ENCODE assay signal across 32 cellular contexts in the genomic region with DNA sequence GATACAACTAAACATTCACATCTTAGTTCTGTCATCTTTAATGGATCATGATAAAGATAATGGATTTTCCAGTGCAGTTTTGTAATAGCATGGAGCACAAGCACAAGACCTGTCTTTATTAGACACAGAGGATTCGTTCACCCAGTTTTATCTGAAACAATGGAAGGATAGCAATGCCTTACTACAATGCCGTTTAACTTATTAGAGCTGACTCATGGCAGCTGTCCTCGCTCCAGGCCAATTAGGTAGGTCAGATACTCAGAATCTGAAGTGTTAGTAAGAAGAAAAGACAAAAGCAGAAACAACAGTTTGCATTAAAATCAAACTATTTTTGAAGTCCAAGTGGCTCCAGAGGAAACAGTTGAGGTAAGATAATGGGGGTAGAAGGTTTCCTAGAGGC. TPM values are rescaled to one million over a fixed set of nuclear protein-coding genes. Genes with fewer than 3 reads are reported as not detected.
"Had no signal": no experiment of that assay in that cellular context is flagged by ENCODE, and none has a peak within 500 bp of the region (broad histone marks: within the 10 kb centered on the region; RNA-seq: fewer than 3 reads in every experiment).

No MANE protein-coding gene starts in this region.

- DNase-seq: activated CD4-positive, alpha-beta memory T cell treated with anti-CD3 and anti-CD28 coated beads, Interleukin-2, amount 10 ng/mL, durations not matched to agents 7 days and 5 days; activated CD4-positive, alpha-beta T cell treated with anti-CD3 and anti-CD28 coated beads for 1 hour; activated CD4-positive, alpha-beta T cell treated with anti-CD3 and anti-CD28 coated beads for 48 hours; activated CD4-positive, CD25-positive, alpha-beta regulatory T cell; activated CD8-positive, alpha-beta memory T cell treated with anti-CD3 and anti-CD28 coated beads for 24 hours; activated CD8-positive, alpha-beta memory T cell treated with anti-CD3 and anti-CD28 coated beads, Interleukin-2, amount 10 ng/mL, durations not matched to agents 7 days and 5 days; activated CD8-positive, alpha-beta memory T cell treated with anti-CD3 and anti-CD28 coated beads, Interleukin-2, amount 50 U/mL, for 48 hours; activated effector memory CD4-positive, alpha-beta T cell treated with Interleukin-2 at 50 U/mL for 16 hours; activated naive CD4-positive, alpha-beta T cell treated with anti-CD3 and anti-CD28 coated beads, Interleukin-2, amount 10 ng/mL, durations not matched to agents 7 days and 5 days; activated naive CD8-positive, alpha-beta T cell treated with anti-CD3 and anti-CD28 coated beads, Interleukin-2, amount 50 U/mL, for 24 hours; activated T-cell treated with anti-CD3 and anti-CD28 coated beads, Interleukin-2, amount 50 U/mL, for 48 hours; aorta; brain microvascular endothelial cell; central memory CD4-positive, alpha-beta T cell; Kasumi-1; KG1; NCI-H1105; NCI-H1436; NCI-H1694; NCI-H1930; NCI-H2081 treated with DMSO at 0.1 percent for 48 hours; NCI-H345; NCI-H524 treated with DMSO at 0.1 percent for 48 hours; NCI-H748 treated with DMSO at 0.1 percent for 48 hours; NK-92 treated with Interleukin-12 subunit alpha and Interleukin-12 subunit beta, amount 100 ng/mL, for 24 hours; SHP77; SJCRH30; T1000; WERI-Rb-1 had no signal

- ATAC-seq: activated CD8-positive, alpha-beta memory T cell treated with anti-CD3 and anti-CD28 coated beads, Interleukin-2, amount 10 ng/mL, durations not matched to agents 7 days and 5 days; activated naive CD8-positive, alpha-beta T cell treated with anti-CD3 and anti-CD28 coated beads, Interleukin-2, amount 50 U/mL, for 24 hours had no signal

RNA-seq across cellular contexts. Expression of a gene that starts 12.8 kb away (rescaled TPM):
- total RNA-seq: activated CD4-positive, alpha-beta memory T cell treated with anti-CD3 and anti-CD28 coated beads, Interleukin-2, amount 10 ng/mL, durations not matched to agents 7 days and 5 days; activated CD8-positive, alpha-beta memory T cell treated with anti-CD3 and anti-CD28 coated beads, Interleukin-2, amount 10 ng/mL, durations not matched to agents 7 days and 5 days; aorta; NCI-H460; SJCRH30; T-helper 1 cell treated with Interleukin-12 subunit alpha and Interleukin-12 subunit beta and Interleukin-4 antibody, amounts not matched to agents 30 ng/mL and 1 ng/mL, for 36 hours; T-helper 2 cell treated with Interferon-gamma antibody and Interleukin-4, amounts not matched to agents 100 ng/mL and 5 ng/mL, for 36 hours had no signal
- polyA plus RNA-seq: aorta had no signal
